ENCODE assay signal across 38 cellular contexts in the genomic region with DNA sequence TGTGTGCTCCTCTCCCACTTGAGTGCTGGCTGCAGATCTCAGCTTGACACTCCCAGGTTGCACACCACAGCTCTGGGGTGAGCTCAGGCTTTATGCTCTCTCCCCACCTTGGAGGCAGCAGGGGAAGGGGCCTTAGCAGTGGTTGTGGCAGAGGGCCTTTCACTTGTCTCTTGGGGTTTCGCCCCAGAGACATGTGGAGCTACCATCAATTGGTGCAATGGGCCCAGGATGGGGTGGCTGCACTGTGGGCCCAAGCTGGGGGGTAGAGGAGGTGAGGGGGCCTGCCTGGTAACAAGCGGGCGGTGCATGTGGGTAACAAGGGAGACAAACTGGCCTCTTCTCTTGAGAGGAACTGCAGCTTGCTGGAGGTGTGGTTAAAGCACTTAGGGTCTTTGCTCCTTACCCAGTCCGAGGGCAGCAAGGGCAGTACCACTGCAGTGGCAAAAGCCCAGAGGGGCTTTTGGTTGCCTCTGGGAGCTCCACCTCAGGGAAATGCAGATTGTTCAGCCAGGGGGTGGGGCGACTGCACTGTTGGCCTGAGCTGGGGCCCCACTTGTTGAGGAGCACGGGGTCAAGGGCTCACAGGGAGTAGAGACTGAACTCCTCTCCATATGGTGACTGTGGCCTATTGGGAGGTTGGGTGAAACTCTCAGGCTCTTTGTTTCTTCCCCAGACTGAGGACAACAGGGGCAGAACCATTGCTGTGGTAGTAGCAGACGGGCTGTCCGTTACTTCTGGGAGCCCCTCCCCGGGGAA. TPM values are rescaled to one million over a fixed set of nuclear protein-coding genes. Genes with fewer than 3 reads are reported as not detected.
"Had no signal": no experiment of that assay in that cellular context is flagged by ENCODE, and none has a peak within 500 bp of the region (broad histone marks: within the 10 kb centered on the region; RNA-seq: fewer than 3 reads in every experiment).

No MANE protein-coding gene starts in this region.

- H3K27ac Mint-ChIP-seq: activated B cell treated with CpG ODN at 0.5 μM for 24 hours; activated CD4-positive, alpha-beta memory T cell treated with anti-CD3 and anti-CD28 coated beads for 36 hours; activated CD4-positive, alpha-beta T cell treated with anti-CD3 and anti-CD28 coated beads, Interleukin-2, amount 10 ng/mL, durations not matched to agents 24 days and 14 days; activated CD8-positive, alpha-beta T cell treated with anti-CD3 and anti-CD28 coated beads for 36 hours; activated naive CD4-positive, alpha-beta T cell treated with anti-CD3 and anti-CD28 coated beads for 36 hours; activated naive CD4-positive, alpha-beta T cell treated with anti-CD3 and anti-CD28 coated beads, Interleukin-2, amount 50 U/mL, for 72 hours; activated naive CD8-positive, alpha-beta T cell treated with anti-CD3 and anti-CD28 coated beads for 36 hours; activated T-cell treated with anti-CD3 and anti-CD28 coated beads, Interleukin-2, amount 50 U/mL, for 72 hours; activated T-helper 1 cell treated with anti-CD3 and anti-CD28 coated beads, Interleukin-12 subunit alpha, Interleukin-12 subunit beta, Interleukin-2, Interleukin-4 antibody, amounts not matched to agents 30 ng/mL and 10 ng/mL and 1 ng/mL, durations not matched to agents 14 hours and 24 hours and 36 hours; activated T-helper 17 cell treated with anti-CD3 and anti-CD28 coated beads, Interleukin-2, amount 50 U/mL, for 72 hours; T-helper 1 cell treated with Interleukin-12 subunit alpha and Interleukin-12 subunit beta and Interleukin-4 antibody, amounts not matched to agents 30 μg/mL and 1 μg/mL, for 36 hours; T-helper 2 cell treated with Interferon-gamma antibody and Interleukin-4, amounts not matched to agents 5 μg/mL and 100 μg/mL, for 36 hours had no signal

- DNase-seq: activated B cell treated with CpG ODN at 0.5 μM for 24 hours; activated CD4-positive, alpha-beta memory T cell treated with anti-CD3 and anti-CD28 coated beads for 36 hours; activated CD4-positive, alpha-beta T cell treated with anti-CD3 and anti-CD28 coated beads for 4 hours; activated CD4-positive, alpha-beta T cell treated with anti-CD3 and anti-CD28 coated beads, Interleukin-2, amount 10 ng/mL, durations not matched to agents 24 days and 14 days; activated CD4-positive, alpha-beta T cell treated with anti-CD3 and anti-CD28 coated beads, Interleukin-2, amount 50 U/mL, for 1 hour; activated CD4-positive, alpha-beta T cell treated with anti-CD3 and anti-CD28 coated beads, Interleukin-2, amount 50 U/mL, for 4 hours; activated CD4-positive, CD25-positive, alpha-beta regulatory T cell treated with anti-CD3 and anti-CD28 coated beads, Interleukin-2, amount 50 U/mL, for 72 hours; activated CD8-positive, alpha-beta memory T cell treated with anti-CD3 and anti-CD28 coated beads, Interleukin-2, amount 50 U/mL, for 4 hours; activated CD8-positive, alpha-beta T cell treated with anti-CD3 and anti-CD28 coated beads for 36 hours; activated effector memory CD4-positive, alpha-beta T cell treated with anti-CD3 and anti-CD28 coated beads, Interleukin-2, amount 50 U/mL, for 16 hours; activated gamma-delta T cell treated with Interleukin-2 at 50 U/mL for 16 hours; activated naive CD4-positive, alpha-beta T cell; activated naive CD4-positive, alpha-beta T cell treated with anti-CD3 and anti-CD28 coated beads for 36 hours; activated naive CD4-positive, alpha-beta T cell treated with anti-CD3 and anti-CD28 coated beads, Interleukin-2, amount 50 U/mL, for 16 hours; activated naive CD8-positive, alpha-beta T cell treated with anti-CD3 and anti-CD28 coated beads for 36 hours; activated T-cell treated with anti-CD3 and anti-CD28 coated beads for 4 hours; activated T-cell treated with anti-CD3 and anti-CD28 coated beads, Interleukin-2, amount 50 U/mL, for 1 hour; activated T-cell treated with anti-CD3 and anti-CD28 coated beads, Interleukin-2, amount 50 U/mL, for 4 hours; activated T-cell treated with anti-CD3 and anti-CD28 coated beads, Interleukin-2, amount 50 U/mL, for 72 hours; adrenal gland; amniotic stem cell; aorta; body of pancreas; brain microvascular endothelial cell; central memory CD4-positive, alpha-beta T cell; T-helper 1 cell; T-helper 2 cell; T-helper 9 cell had no signal

- H3K4me3 ChIP-seq: adrenal gland, body of pancreas, breast epithelium had no signal

- H3K9me3 ChIP-seq: adrenal gland, body of pancreas had no signal

- H3K4me1 ChIP-seq: adrenal gland, body of pancreas, breast epithelium had no signal

- ATAC-seq: activated CD8-positive, alpha-beta T cell treated with anti-CD3 and anti-CD28 coated beads for 36 hours; activated naive CD4-positive, alpha-beta T cell treated with anti-CD3 and anti-CD28 coated beads, Interleukin-2, amount 50 U/mL, for 72 hours; activated T-cell treated with anti-CD3 and anti-CD28 coated beads, Interleukin-2, amount 50 U/mL, for 4 hours; activated T-cell treated with anti-CD3 and anti-CD28 coated beads, Interleukin-2, amount 50 U/mL, for 72 hours; activated T-helper 17 cell treated with anti-CD3 and anti-CD28 coated beads, Interleukin-2, amount 50 U/mL, for 72 hours; body of pancreas had no signal

- H3K27me3 ChIP-seq: body of pancreas, brain microvascular endothelial cell had no signal

- H3K36me3 ChIP-seq: adrenal gland, brain microvascular endothelial cell, breast epithelium had no signal

- H3K4me3 Mint-ChIP-seq: activated B cell treated with CpG ODN at 0.5 μM for 24 hours; activated CD4-positive, alpha-beta memory T cell treated with anti-CD3 and anti-CD28 coated beads for 36 hours; activated CD4-positive, alpha-beta T cell treated with anti-CD3 and anti-CD28 coated beads, Interleukin-2, amount 10 ng/mL, durations not matched to agents 24 days and 14 days; activated CD8-positive, alpha-beta T cell treated with anti-CD3 and anti-CD28 coated beads for 36 hours; activated naive CD4-positive, alpha-beta T cell treated with anti-CD3 and anti-CD28 coated beads for 36 hours; activated naive CD8-positive, alpha-beta T cell treated with anti-CD3 and anti-CD28 coated beads for 36 hours; activated T-cell treated with anti-CD3 and anti-CD28 coated beads, Interleukin-2, amount 50 U/mL, for 4 hours; activated T-cell treated with anti-CD3 and anti-CD28 coated beads, Interleukin-2, amount 50 U/mL, for 72 hours; activated T-helper 1 cell treated with anti-CD3 and anti-CD28 coated beads, Interleukin-12 subunit alpha, Interleukin-12 subunit beta, Interleukin-2, Interleukin-4 antibody, amounts not matched to agents 30 ng/mL and 10 ng/mL and 1 ng/mL, durations not matched to agents 14 hours and 24 hours and 36 hours; activated T-helper 17 cell treated with anti-CD3 and anti-CD28 coated beads, Interleukin-2, amount 50 U/mL, for 72 hours; T-helper 1 cell treated with Interleukin-12 subunit alpha and Interleukin-12 subunit beta and Interleukin-4 antibody, amounts not matched to agents 30 μg/mL and 1 μg/mL, for 36 hours; T-helper 2 cell treated with Interferon-gamma antibody and Interleukin-4, amounts not matched to agents 5 μg/mL and 100 μg/mL, for 36 hours had no signal

- H3K9me3 Mint-ChIP-seq: activated B cell treated with CpG ODN at 0.5 μM for 24 hours; activated CD4-positive, alpha-beta memory T cell treated with anti-CD3 and anti-CD28 coated beads for 36 hours; activated CD4-positive, alpha-beta T cell treated with anti-CD3 and anti-CD28 coated beads, Interleukin-2, amount 10 ng/mL, durations not matched to agents 24 days and 14 days; activated CD8-positive, alpha-beta T cell treated with anti-CD3 and anti-CD28 coated beads for 36 hours; activated naive CD4-positive, alpha-beta T cell treated with anti-CD3 and anti-CD28 coated beads for 36 hours; activated naive CD4-positive, alpha-beta T cell treated with anti-CD3 and anti-CD28 coated beads, Interleukin-2, amount 50 U/mL, for 72 hours; activated naive CD8-positive, alpha-beta T cell treated with anti-CD3 and anti-CD28 coated beads for 36 hours; activated T-cell treated with anti-CD3 and anti-CD28 coated beads, Interleukin-2, amount 50 U/mL, for 4 hours; activated T-cell treated with anti-CD3 and anti-CD28 coated beads, Interleukin-2, amount 50 U/mL, for 72 hours; activated T-helper 17 cell treated with anti-CD3 and anti-CD28 coated beads, Interleukin-2, amount 50 U/mL, for 72 hours; T-helper 1 cell treated with Interleukin-12 subunit alpha and Interleukin-12 subunit beta and Interleukin-4 antibody, amounts not matched to agents 30 μg/mL and 1 μg/mL, for 36 hours; T-helper 2 cell treated with Interferon-gamma antibody and Interleukin-4, amounts not matched to agents 5 μg/mL and 100 μg/mL, for 36 hours had no signal

- H3K27ac ChIP-seq: adrenal gland, body of pancreas, brain microvascular endothelial cell, breast epithelium, VCaP had no signal

- H3K27me3 Mint-ChIP-seq: activated B cell treated with CpG ODN at 0.5 μM for 24 hours; activated CD4-positive, alpha-beta memory T cell treated with anti-CD3 and anti-CD28 coated beads for 36 hours; activated CD4-positive, alpha-beta T cell treated with anti-CD3 and anti-CD28 coated beads, Interleukin-2, amount 10 ng/mL, durations not matched to agents 24 days and 14 days; activated CD8-positive, alpha-beta T cell treated with anti-CD3 and anti-CD28 coated beads for 36 hours; activated naive CD8-positive, alpha-beta T cell treated with anti-CD3 and anti-CD28 coated beads for 36 hours; activated T-helper 17 cell treated with anti-CD3 and anti-CD28 coated beads, Interleukin-2, amount 50 U/mL, for 72 hours had no signal

- H3K36me3 Mint-ChIP-seq: activated CD4-positive, alpha-beta memory T cell treated with anti-CD3 and anti-CD28 coated beads for 36 hours; activated naive CD4-positive, alpha-beta T cell treated with anti-CD3 and anti-CD28 coated beads, Interleukin-2, amount 50 U/mL, for 72 hours; activated naive CD8-positive, alpha-beta T cell treated with anti-CD3 and anti-CD28 coated beads for 36 hours had no signal

- H3K4me1 Mint-ChIP-seq: activated B cell treated with CpG ODN at 0.5 μM for 24 hours; activated CD4-positive, alpha-beta T cell treated with anti-CD3 and anti-CD28 coated beads, Interleukin-2, amount 10 ng/mL, durations not matched to agents 24 days and 14 days; activated naive CD8-positive, alpha-beta T cell treated with anti-CD3 and anti-CD28 coated beads for 36 hours; activated T-helper 17 cell treated with anti-CD3 and anti-CD28 coated beads, Interleukin-2, amount 50 U/mL, for 72 hours had no signal

RNA-seq across cellular contexts. Expression of gene OR13H1, which starts 30.5 kb away (rescaled TPM):
- total RNA-seq: activated B cell treated with CpG ODN at 0.5 μM for 24 hours; activated CD4-positive, alpha-beta memory T cell treated with anti-CD3 and anti-CD28 coated beads for 36 hours; activated CD4-positive, alpha-beta T cell treated with anti-CD3 and anti-CD28 coated beads, Interleukin-2, amount 10 ng/mL, durations not matched to agents 24 days and 14 days; activated CD8-positive, alpha-beta memory T cell treated with anti-CD3 and anti-CD28 coated beads for 36 hours; activated CD8-positive, alpha-beta T cell treated with anti-CD3 and anti-CD28 coated beads for 36 hours; activated naive CD4-positive, alpha-beta T cell treated with anti-CD3 and anti-CD28 coated beads for 36 hours; activated naive CD4-positive, alpha-beta T cell treated with anti-CD3 and anti-CD28 coated beads, Interleukin-2, amount 50 U/mL, for 72 hours; activated naive CD8-positive, alpha-beta T cell treated with anti-CD3 and anti-CD28 coated beads for 36 hours; activated T-cell treated with anti-CD3 and anti-CD28 coated beads, Interleukin-2, amount 50 U/mL, for 4 hours; activated T-cell treated with anti-CD3 and anti-CD28 coated beads, Interleukin-2, amount 50 U/mL, for 72 hours; activated T-helper 1 cell treated with anti-CD3 and anti-CD28 coated beads, Interleukin-12 subunit alpha, Interleukin-12 subunit beta, Interleukin-2, Interleukin-4 antibody, amounts not matched to agents 30 ng/mL and 10 ng/mL and 1 ng/mL, durations not matched to agents 14 hours and 24 hours and 36 hours; activated T-helper 17 cell treated with anti-CD3 and anti-CD28 coated beads, Interleukin-2, amount 50 U/mL, for 72 hours; adrenal gland; aorta; astrocyte; body of pancreas; breast epithelium; cardiac septum had no signal
- polyA plus RNA-seq: adrenal gland, aorta had no signal
